In the genomic region with DNA sequence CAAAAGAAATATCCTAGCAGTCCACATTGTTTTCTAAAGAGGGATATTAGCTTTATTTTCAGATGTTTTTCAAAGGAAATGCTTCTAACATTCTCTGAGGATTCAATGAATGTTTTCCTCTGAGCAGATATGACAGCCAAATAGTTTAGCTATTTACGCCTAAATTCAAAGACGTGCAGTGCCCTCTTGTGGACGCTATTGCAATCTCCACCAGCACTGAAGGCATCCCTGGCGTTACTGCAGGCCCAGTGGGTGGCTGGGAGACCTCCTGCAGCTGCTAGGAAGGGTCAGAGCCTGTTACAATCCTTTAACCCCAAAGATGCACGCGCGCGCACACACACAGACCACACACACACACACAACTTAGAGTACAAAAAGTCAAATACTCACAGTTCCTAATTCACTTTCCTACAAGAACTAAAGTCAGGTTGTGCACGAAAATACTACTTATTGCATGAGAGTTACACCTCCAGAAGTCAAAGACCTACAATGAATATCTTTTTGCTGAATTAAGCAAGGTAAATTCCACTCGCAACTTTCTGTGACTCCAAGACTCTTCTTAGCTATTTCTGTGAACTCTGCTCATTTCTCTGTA, we compare ENCODE assay signal across 9 cellular contexts.
A peak's percentile ranks its signal among the peaks of the same experiment; 100 is the strongest.
DNase-seq lines count a peak whose midpoint lies in the region; ATAC-seq and TF ChIP-seq lines count a peak whose summit lies in the region.
"Had no signal": no experiment of that assay in that cellular context is flagged by ENCODE, and none has a peak within 500 bp of the region (broad histone marks: within the 10 kb centered on the region; RNA-seq: fewer than 3 reads in every experiment).

No MANE protein-coding gene starts in this region.

- no peaks in the 10 kb centered on the region for H3F3A ChIP-seq in SU-DHL-6 (ENCODE audit: insufficient read depth)

- no peaks in the 10 kb centered on the region for H3K9me2 ChIP-seq in SU-DHL-6 (replicated peaks; ENCODE audit: insufficient read depth, low read length)

- no peak overlapping the region for H3K27ac ChIP-seq in SU-DHL-6 (ENCODE audit: low read depth, low read length)

- H3K9ac ChIP-seq in SU-DHL-6 (ENCODE audit: low read length), result no peak overlapping the region

- no peaks in the 10 kb centered on the region for H3K36me3 ChIP-seq in SU-DHL-6 (ENCODE audit: low read length)
- H3K36me3 ChIP-seq: HAP-1 had no signal

- H4K20me1 ChIP-seq in SU-DHL-6 (ENCODE audit: low read depth, low read length), result no peaks in the 10 kb centered on the region

- TF ChIP-seq POLR2A in NB4 (IDR thresholded peaks at IDR 0.05; ENCODE audit: extremely low read depth, insufficient read length), result no peak

- no peaks in the 10 kb centered on the region for H3K27me3 ChIP-seq in SU-DHL-6 (ENCODE audit: low read length)

- no peak overlapping the region for H3K4me3 ChIP-seq in AG09309 (ENCODE audit: control insufficient read depth, low read depth, low read length)
- H3K4me3 ChIP-seq in NB4 (ENCODE audit: low read depth, low read length), result no peak overlapping the region
- no peak overlapping the region for H3K4me3 ChIP-seq in SU-DHL-6 (ENCODE audit: insufficient read depth, low read length, poor library complexity, severe bottlenecking)
- H3K4me3 ChIP-seq: HAP-1 had no signal

- DNase-seq in AG09309 (ENCODE audit: low read depth) (peak; percentile 57), NB4 (ENCODE audit: low read depth) (peak; percentile 76), T47D (ENCODE audit: low read depth in 1 of 2, low spot score in 1 of 2) (peak; percentile 77 to 80), islet precursor cell (peak; percentile 92)
- DNase-seq in stimulated activated CD4-positive, alpha-beta T cell treated with anti-CD3 and anti-CD28 coated beads, Interleukin-1b, Interleukin-23, amount 100 ng/mL, for 48 hours, result peak; percentile 35

- H3K9me3 ChIP-seq in SU-DHL-6 (ENCODE audit: insufficient read depth, low read length), result no peaks in the 10 kb centered on the region
- H3K9me3 ChIP-seq: HAP-1 had no signal

- in situ Hi-C loops in T47D (cut with HindIII; ENCODE audit: low pct_unique_long_range_greater_than_20kb, low sequenced_read_pairs), result no loop called here

- TF ChIP-seq CTCF in AG09309 (IDR thresholded peaks at IDR 0.05; ENCODE audit: control insufficient read depth, insufficient read depth, low read depth, low read length, missing control alignments) (peak; percentile 78), NB4 (IDR thresholded peaks at IDR 0.05; ENCODE audit: low read depth, low read length) (peak; percentile 92), SU-DHL-6 (IDR thresholded peaks at IDR 0.05; ENCODE audit: insufficient read depth, low read length, poor library complexity, severe bottlenecking) (peak; percentile 68)

- ATAC-seq in GM18868 (IDR thresholded peaks at IDR 0.05; ENCODE audit: unreplicated experiment) (peak; percentile 86), GM19324 (IDR thresholded peaks at IDR 0.05; ENCODE audit: low FRiP score, unreplicated experiment) (no peak)

- no peaks in the 10 kb centered on the region for H3K79me2 ChIP-seq in SU-DHL-6 (ENCODE audit: insufficient read depth, low read length)

- no peak overlapping the region for H2AFZ ChIP-seq in SU-DHL-6 (ENCODE audit: low read depth, low read length, severe bottlenecking)

- no peak overlapping the region for H3K4me2 ChIP-seq in SU-DHL-6 (ENCODE audit: low read depth, low read length, poor library complexity, severe bottlenecking)

Comparison
In these comparisons a context has a peak if more than half of its experiments do, and no peak if none do; other contexts are left out.
1. DNase-seq: peak in every context shown above with its lines; median percentile 92 in islet precursor cell; 78 in T47D; 76 in NB4; 57 in AG09309; 35 in stimulated activated CD4-positive, alpha-beta T cell treated with anti-CD3 and anti-CD28 coated beads, Interleukin-1b, Interleukin-23, amount 100 ng/mL, for 48 hours.